Comparison of ENCODE assay signal across 8 cellular contexts in genomic region chr5:173963867-173964429, GRCh38. TPM values are rescaled to one million over a fixed set of nuclear protein-coding genes. Genes with fewer than 3 reads are reported as not detected.
DNase-seq lines count a peak whose midpoint lies in the region; ATAC-seq and TF ChIP-seq lines count a peak whose summit lies in the region.

No MANE protein-coding gene starts in this region.

- DNase-seq in COR-L47 (lab: John Stamatoyannopoulos, UW) (peak; percentile 26), NCI-H187 (lab: John Stamatoyannopoulos, UW) (peak; percentile 57 to 69), MCF 10A (ENCODE audit: unreplicated experiment) (no peak), midbrain (lab: John Stamatoyannopoulos, UW) (peak; percentile 51), CD1c-positive myeloid dendritic cell (ENCODE audit: extremely low spot score) (no peak)
- no peak for DNase-seq in NK-92 treated with Interleukin-12 subunit alpha and Interleukin-12 subunit beta, amount 100 ng/mL, for 24 hours (lab: John Stamatoyannopoulos, UW)
- no peak for DNase-seq in stimulated activated naive CD8-positive, alpha-beta T cell treated with anti-CD3 and anti-CD28 coated beads, Interleukin-15, Interleukin-2, amounts not matched to agents 100 U/mL and 50 U/mL, for 24 hours

- H3K4me1 Mint-ChIP-seq in MCF 10A (ENCODE audit: insufficient read depth, unreplicated experiment), result peaks cover 15% of the 10 kb centered on the region

- H3K36me3 Mint-ChIP-seq in MCF 10A (ENCODE audit: insufficient read depth, unreplicated experiment), result peaks cover 46% of the 10 kb centered on the region

- no peak for TF ChIP-seq CTCF in MCF 10A (IDR thresholded peaks at IDR 0.05; ENCODE audit: unreplicated experiment)

- BruUV-seq in MCF 10A (replicated peaks; lab: Mats Ljungman, UMichigan), result no TSS peak

- POLR2A ChIA-PET in MCF 10A (lab: Yijun Ruan, JAX), result interaction anchor here (0.6 to 3.7 kb wide), 23 partner anchors 9 to 764 kb away, joined by 3 to 46 read pairs (median 4); partner anchors contain the start of genes BOD1, CPEB4 and STC2

- intact Hi-C loops in MCF 10A (cut with micrococcal nuclease), result loop anchor here (2.0 kb wide), 1 partner anchor 75 kb away; the partner anchor contains the start of gene CPEB4

- CTCF ChIA-PET in MCF 10A (lab: Yijun Ruan, JAX), result interaction anchor here (0.6 to 2.8 kb wide), 13 partner anchors 10 to 355 kb away, joined by 3 to 24 read pairs (median 7); partner anchors contain the start of gene BOD1

- no peaks in the 10 kb centered on the region for H3K9me3 Mint-ChIP-seq in MCF 10A (ENCODE audit: unreplicated experiment)

- H3K4me3 Mint-ChIP-seq in MCF 10A (ENCODE audit: unreplicated experiment), result peak overlapping the region; percentile 67

- no peaks in the 10 kb centered on the region for H3K27me3 Mint-ChIP-seq in MCF 10A (ENCODE audit: insufficient read depth, unreplicated experiment)

- no peak overlapping the region for H3K27ac Mint-ChIP-seq in MCF 10A (ENCODE audit: low read depth, unreplicated experiment)

- no peak for ATAC-seq in HG03025 (IDR thresholded peaks at IDR 0.05; ENCODE audit: low FRiP score, unreplicated experiment)
- ATAC-seq in stimulated activated naive CD8-positive, alpha-beta T cell treated with anti-CD3 and anti-CD28 coated beads, Interleukin-15, Interleukin-2, amounts not matched to agents 100 U/mL and 50 U/mL, for 24 hours, result no peak

RNA-seq across cellular contexts. Expression of gene C5orf47, which starts 25.0 kb away (rescaled TPM):
- total RNA-seq in MCF 10A (2022), result not detected in 2 replicates

Comparison
In these comparisons a context has a peak if more than half of its experiments do, and no peak if none do; other contexts are left out.
1. DNase-seq: peak in COR-L47 (single experiment), NCI-H187 (2 of 2) and midbrain (single experiment); none in MCF 10A (single experiment), NK-92 treated with Interleukin-12 subunit alpha and Interleukin-12 subunit beta, amount 100 ng/mL, for 24 hours (single experiment), stimulated activated naive CD8-positive, alpha-beta T cell treated with anti-CD3 and anti-CD28 coated beads, Interleukin-15, Interleukin-2, amounts not matched to agents 100 U/mL and 50 U/mL, for 24 hours (single experiment) and CD1c-positive myeloid dendritic cell (single experiment).